18 cellular contexts compared by ENCODE assay signal in the genomic region with DNA sequence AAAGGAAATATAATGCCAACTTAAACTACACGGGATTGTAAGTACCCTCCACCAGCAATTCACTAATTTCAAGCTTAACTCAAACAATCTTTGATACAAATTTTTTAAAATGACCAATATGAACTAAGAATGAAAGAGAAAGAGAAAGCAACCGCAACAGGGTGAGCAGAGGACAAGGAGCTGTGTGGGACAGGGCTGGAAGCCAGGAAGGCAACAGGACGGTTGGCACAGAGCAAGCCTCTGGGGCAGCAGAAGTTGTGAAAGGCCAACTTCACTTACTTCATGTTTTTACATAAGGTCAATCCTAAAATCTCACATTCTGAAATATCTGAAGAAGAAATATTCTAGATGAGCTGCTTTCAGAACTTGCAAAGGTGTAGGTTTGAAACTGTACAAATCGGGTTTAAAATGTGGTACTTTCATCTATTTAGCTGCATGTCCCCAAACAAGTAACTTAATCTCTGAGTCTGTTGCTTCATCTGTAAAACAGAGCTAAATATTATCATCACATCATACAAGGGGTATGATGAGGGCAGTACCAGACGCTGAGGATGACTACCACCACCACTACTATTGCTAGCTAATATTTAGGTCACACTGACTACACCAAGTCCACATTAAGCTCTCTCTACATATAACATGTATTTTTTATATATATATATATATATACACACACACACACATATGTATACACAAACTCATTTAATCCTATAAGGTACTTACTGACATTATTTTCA.
DNase-seq lines count a peak whose midpoint lies in the region; ATAC-seq, FAIRE-seq and TF ChIP-seq lines count a peak whose summit lies in the region.
"Had no signal": no experiment of that assay in that cellular context is flagged by ENCODE, and none has a peak within 500 bp of the region (broad histone marks: within the 10 kb centered on the region; RNA-seq: fewer than 3 reads in every experiment).

No MANE protein-coding gene starts in this region.

- no peaks in the 10 kb centered on the region for H3K27me3 Mint-ChIP-seq in natural killer cell (ENCODE audit: low read depth in 2 of 2)
- H3K27me3 Mint-ChIP-seq: naive thymus-derived CD8-positive, alpha-beta T cell; stimulated activated memory B cell treated with anti-CD40 and anti-IgM and Interleukin-4, amounts not matched to agents 10 μg/mL and 1 μg/mL and 100 μg/mL, for 72 hours had no signal

- TF ChIP-seq EP300 in HepG2 (IDR thresholded peaks at IDR 0.05; ENCODE audit: low read depth in 2 of 2, low read length in 2 of 2) (no peak), HepG2 (CRISPR knock-in tag; IDR thresholded peaks at IDR 0.05; ENCODE audit: borderline replicate concordance) (no peak), GM12878 (IDR thresholded peaks at IDR 0.05; ENCODE audit: borderline replicate concordance in 1 of 2, control insufficient read depth in 1 of 2, low read depth in 2 of 2, low read length in 2 of 2) (no peak), tibial nerve (IDR thresholded peaks at IDR 0.05) (peak in 1 of 2 donors; percentile 27)

- RAD21 ChIA-PET in GM12878 (lab: Charles Lee; ENCODE audit: unreplicated experiment) = interaction anchor here (1.4 to 1.7 kb wide), 3 partner anchors 49 to 102 kb away, joined by 3 to 5 read pairs (median 4); a partner anchor contains a TSS

- TF ChIP-seq CTCF in right lobe of liver (IDR thresholded peaks at IDR 0.05) (no peak), HepG2 (CRISPR knock-in tag; IDR thresholded peaks at IDR 0.05) (no peak), GM12878 (IDR thresholded peaks at IDR 0.05 in 2 of 3, conservative IDR thresholded peaks at IDR 0.05 in 1 of 3; ENCODE audit: control insufficient read depth in 2 of 3, extremely low read depth in 1 of 3, insufficient read depth in 1 of 3, low read depth in 3 of 3, low read length in 3 of 3) (no peak), lung (IDR thresholded peaks at IDR 0.05; ENCODE audit: control extremely low read depth, extremely low read depth) (no peak), natural killer cell (IDR thresholded peaks at IDR 0.05) (no peak), tibial nerve (IDR thresholded peaks at IDR 0.05) (no peak)

- POLR2A ChIA-PET in HepG2 (lab: Yijun Ruan, JAX) (no interaction called here), GM12878 (lab: Charles Lee) (no interaction called here)

- SMC1A ChIA-PET in GM12878 (lab: Charles Lee; ENCODE audit: uncharacterized antibody, unreplicated experiment) = interaction anchor here (0.9 to 1.2 kb wide), 5 partner anchors 9 to 47 kb away, joined by 3 read pairs; no protein-coding TSS in a partner anchor

- H4K20me1 ChIP-seq in HepG2 (ENCODE audit: insufficient read depth, low read length) (no peaks in the 10 kb centered on the region), GM12878 (ENCODE audit: control insufficient read depth, insufficient read depth) (no peaks in the 10 kb centered on the region)

- no peak overlapping the region for H3K4me3 Mint-ChIP-seq in natural killer cell
- H3K4me3 Mint-ChIP-seq: stimulated activated memory B cell treated with anti-CD40 and anti-IgM and Interleukin-4, amounts not matched to agents 10 μg/mL and 1 μg/mL and 100 μg/mL, for 72 hours had no signal

- 37% methylated on average over 5 of the region's 5 CpGs for WGBS in right lobe of liver (ENCODE audit: insufficient coverage, low coverage, low lambda C conversion rate, missing lambda C conversion rate)
- 1% methylated on average over 5 of the region's 5 CpGs for WGBS in HepG2 (ENCODE audit: low lambda C conversion rate)
- WGBS in GM12878 (ENCODE audit: insufficient coverage, insufficient replicate concordance, low lambda C conversion rate, missing lambda C conversion rate) = 35% methylated on average over 5 of the region's 5 CpGs
- WGBS in lung, 2 donors = 59 to 80% methylated on average over 5 of the region's 5 CpGs
- WGBS in aorta, 2 donors = 24 to 32% methylated on average over 5 of the region's 5 CpGs
- 54 to 55% methylated on average over 5 of the region's 5 CpGs for WGBS in tibial nerve, 2 donors

- no peak overlapping the region for H2AFZ ChIP-seq in HepG2 (ENCODE audit: low read length)
- no peak overlapping the region for H2AFZ ChIP-seq in GM12878 (ENCODE audit: control insufficient read depth, low read depth, low read length)

- no peaks in the 10 kb centered on the region for H3K27me3 ChIP-seq in right lobe of liver
- peaks cover 0 to 3% of the 10 kb centered on the region in 2 experiments; a peak in 1 of 5 replicates for H3K27me3 ChIP-seq in HepG2 (ENCODE audit: control insufficient read depth in 1 of 2, insufficient read depth in 2 of 2, low read length in 2 of 2)
- H3K27me3 ChIP-seq in GM12878 (replicated peaks in 1 of 2; ENCODE audit: control insufficient read depth in 2 of 2, insufficient read depth in 2 of 2, low read length in 1 of 2) = no peaks in the 10 kb centered on the region
- no peaks in the 10 kb centered on the region for H3K27me3 ChIP-seq in lung (ENCODE audit: control insufficient read depth, insufficient read depth)
- H3K27me3 ChIP-seq in aorta (ENCODE audit: control insufficient read depth in 1 of 2, insufficient read depth in 2 of 2, low read length in 1 of 2) = no peaks in the 10 kb centered on the region
- H3K27me3 ChIP-seq in tibial nerve = no peaks in the 10 kb centered on the region
- H3K27me3 ChIP-seq: heart right ventricle had no signal

- CTCF ChIA-PET in HepG2 (lab: Yijun Ruan, JAX; ENCODE audit: low intra/inter-chr PET ratio, low total read pairs) (no interaction called here), GM12878 (lab: Yijun Ruan, JAX) (interaction anchor here (0.6 to 1.6 kb wide), 3 partner anchors 12 to 60 kb away, joined by 3 to 6 read pairs (median 3); no protein-coding TSS in a partner anchor)

- H3K27ac Mint-ChIP-seq in natural killer cell = no peak overlapping the region
- H3K27ac Mint-ChIP-seq: activated naive CD4-positive, alpha-beta T cell treated with anti-CD3 and anti-CD28 coated beads, Interleukin-2, amount 50 U/mL, for 72 hours; naive thymus-derived CD8-positive, alpha-beta T cell; stimulated activated memory B cell treated with anti-CD40 and anti-IgM and Interleukin-4, amounts not matched to agents 10 μg/mL and 1 μg/mL and 100 μg/mL, for 72 hours had no signal

- no peak overlapping the region for H3K27ac ChIP-seq in right lobe of liver
- H3K27ac ChIP-seq in HepG2 (ENCODE audit: extremely low read length, insufficient read depth, low read length) = no peak overlapping the region
- no peak overlapping the region for H3K27ac ChIP-seq in GM12878 (ENCODE audit: control insufficient read depth, insufficient read depth)
- H3K27ac ChIP-seq in lung (ENCODE audit: low read depth in 1 of 2, low read length in 1 of 2) = no peak overlapping the region
- H3K27ac ChIP-seq in aorta (ENCODE audit: low read depth in 1 of 2, low read length in 2 of 2) = no peak overlapping the region
- H3K27ac ChIP-seq in tibial nerve = peak overlapping the region in 1 of 4 donors; percentile 57
- H3K27ac ChIP-seq: heart right ventricle had no signal

- H3K36me3 Mint-ChIP-seq in natural killer cell = no peaks in the 10 kb centered on the region
- H3K36me3 Mint-ChIP-seq: activated naive CD4-positive, alpha-beta T cell treated with anti-CD3 and anti-CD28 coated beads, Interleukin-2, amount 50 U/mL, for 72 hours; stimulated activated memory B cell treated with anti-CD40 and anti-IgM and Interleukin-4, amounts not matched to agents 10 μg/mL and 1 μg/mL and 100 μg/mL, for 72 hours had no signal

- peak; percentile 36 to 54 (median 50) for DNase-seq in right lobe of liver
- no peak for DNase-seq in HepG2 (ENCODE audit: low spot score)
- no peak for DNase-seq in GM12878 (ENCODE audit: low read depth, low spot score)
- DNase-seq in lung (ENCODE audit: low spot score) = peak; percentile 30
- peak; percentile 54 to 68 for DNase-seq in aorta
- no peak for DNase-seq in natural killer cell
- DNase-seq in D341Med (ENCODE audit: low spot score) = no peak
- DNase-seq in tibial nerve (ENCODE audit: low spot score in 2 of 2) = no peak
- DNase-seq: activated CD4-positive, alpha-beta T cell treated with anti-CD3 and anti-CD28 coated beads for 1 hour; DMS 273 treated with DMSO at 0.1 percent for 48 hours; Kasumi-1; naive thymus-derived CD8-positive, alpha-beta T cell; NCI-H2029; NCI-H524 had no signal

- no peak overlapping the region for H3K9ac ChIP-seq in HepG2 (ENCODE audit: insufficient read depth, low read depth, low read length)
- H3K9ac ChIP-seq in GM12878 (ENCODE audit: control insufficient read depth, insufficient read depth, low read length) = no peak overlapping the region

- H3K36me3 ChIP-seq in right lobe of liver (no peaks in the 10 kb centered on the region), HepG2 (replicated peaks in 1 of 2; ENCODE audit: control insufficient read depth in 1 of 2, insufficient read depth in 2 of 2, low read length in 2 of 2) (no peaks in the 10 kb centered on the region), GM12878 (ENCODE audit: control insufficient read depth in 2 of 2, insufficient read depth in 2 of 2, low read length in 1 of 2) (no peaks in the 10 kb centered on the region), lung (ENCODE audit: control insufficient read depth in 2 of 2, insufficient read depth in 2 of 2, low read length in 2 of 2) (no peaks in the 10 kb centered on the region), aorta (ENCODE audit: control insufficient read depth in 1 of 2, insufficient read depth in 2 of 2, low read length in 1 of 2) (no peaks in the 10 kb centered on the region), tibial nerve (no peaks in the 10 kb centered on the region)
- H3K36me3 ChIP-seq: heart right ventricle had no signal

- TF ChIP-seq POLR2A in right lobe of liver (IDR thresholded peaks at IDR 0.05) (no peak), HepG2 (IDR thresholded peaks at IDR 0.05; ENCODE audit: insufficient read depth in 1 of 2, low read depth in 2 of 2, low read length in 2 of 2) (no peak), GM12878 (IDR thresholded peaks at IDR 0.05; ENCODE audit: low read depth, low read length) (no peak), tibial nerve (IDR thresholded peaks at IDR 0.05) (no peak)

- H3K4me3 ChIP-seq in right lobe of liver (no peak overlapping the region), HepG2 (replicated peaks in 1 of 3; ENCODE audit: insufficient read depth in 1 of 3, low read depth in 2 of 3, low read length in 3 of 3) (no peak overlapping the region), GM12878 (no peak overlapping the region), lung (no peak overlapping the region), aorta (ENCODE audit: low read length in 2 of 2) (peak overlapping the region; percentile 36 to 59), tibial nerve (peak overlapping the region in 1 of 4 donors; percentile 29)

- intact Hi-C loops in right lobe of liver (cut with DNase I) = no loop called here
- intact Hi-C loops in HepG2 (cut with micrococcal nuclease; ENCODE audit: unreplicated experiment) = no loop called here
- intact Hi-C loops in GM12878 (cut with micrococcal nuclease; ENCODE audit: unreplicated experiment) = no loop called here
- intact Hi-C loops in aorta (cut with DNase I) = no loop called here
- intact Hi-C loops in natural killer cell (cut with micrococcal nuclease) = no loop called here

- H3K9me3 ChIP-seq in right lobe of liver = no peaks in the 10 kb centered on the region
- no peaks in the 10 kb centered on the region for H3K9me3 ChIP-seq in HepG2 (ENCODE audit: low read length)
- H3K9me3 ChIP-seq in GM12878 (replicated peaks; ENCODE audit: control insufficient read depth, insufficient read depth, low read length) = no peaks in the 10 kb centered on the region
- no peaks in the 10 kb centered on the region for H3K9me3 ChIP-seq in lung (ENCODE audit: control insufficient read depth in 2 of 2, insufficient read depth in 1 of 2, low read length in 1 of 2)
- H3K9me3 ChIP-seq in aorta (ENCODE audit: control insufficient read depth, low read length) = no peaks in the 10 kb centered on the region
- no peaks in the 10 kb centered on the region for H3K9me3 ChIP-seq in tibial nerve
- H3K9me3 ChIP-seq: heart right ventricle had no signal

- no peaks in the 10 kb centered on the region for H3K9me3 Mint-ChIP-seq in natural killer cell
- H3K9me3 Mint-ChIP-seq: activated naive CD4-positive, alpha-beta T cell treated with anti-CD3 and anti-CD28 coated beads, Interleukin-2, amount 50 U/mL, for 72 hours; naive thymus-derived CD8-positive, alpha-beta T cell; stimulated activated memory B cell treated with anti-CD40 and anti-IgM and Interleukin-4, amounts not matched to agents 10 μg/mL and 1 μg/mL and 100 μg/mL, for 72 hours had no signal

- in situ Hi-C loops in HepG2 (cut with HindIII; ENCODE audit: extremely low pct_ligation_motif_present, low pct_unique_long_range_greater_than_20kb) = no loop called here
- in situ Hi-C loops in GM12878 (cut with MboI) = no loop called here

- ATAC-seq in right lobe of liver (peak; percentile 73 to 80 (median 74)), HepG2 (no peak), GM12878 (peak; percentile 56), lung (ENCODE audit: insufficient read depth, low FRiP score) (no peak), aorta (ENCODE audit: low FRiP score) (no peak), natural killer cell (no peak)
- ATAC-seq: activated naive CD4-positive, alpha-beta T cell treated with anti-CD3 and anti-CD28 coated beads, Interleukin-2, amount 50 U/mL, for 72 hours; naive thymus-derived CD8-positive, alpha-beta T cell; stimulated activated memory B cell treated with anti-CD40 and anti-IgM and Interleukin-4, amounts not matched to agents 10 μg/mL and 1 μg/mL and 100 μg/mL, for 72 hours had no signal

- TF ChIP-seq RAD21 in HepG2 (CRISPR knock-in tag; IDR thresholded peaks at IDR 0.05) = no peak
- TF ChIP-seq RAD21 in GM12878 (IDR thresholded peaks at IDR 0.05; ENCODE audit: insufficient read depth, low read depth, low read length) = no peak

- H3K4me2 ChIP-seq in HepG2 (ENCODE audit: low read depth, low read length) = no peak overlapping the region
- H3K4me2 ChIP-seq in GM12878 (ENCODE audit: control insufficient read depth, insufficient read depth) = no peak overlapping the region

- no peaks in the 10 kb centered on the region for H3K79me2 ChIP-seq in HepG2 (ENCODE audit: insufficient read depth, low read length)
- no peaks in the 10 kb centered on the region for H3K79me2 ChIP-seq in GM12878 (ENCODE audit: control insufficient read depth, insufficient read depth, low read length)

- BruUV-seq in HepG2 (replicated peaks; lab: Mats Ljungman, UMichigan) (no TSS peak), GM12878 (replicated peaks; lab: Mats Ljungman, UMichigan) (no TSS peak)

- H3K4me1 Mint-ChIP-seq in natural killer cell = no peaks in the 10 kb centered on the region
- H3K4me1 Mint-ChIP-seq: stimulated activated memory B cell treated with anti-CD40 and anti-IgM and Interleukin-4, amounts not matched to agents 10 μg/mL and 1 μg/mL and 100 μg/mL, for 72 hours had no signal

- FAIRE-seq in HepG2 (lab: Jason Lieb, UNC) (no peak), GM12878 (lab: Jason Lieb, UNC) (no peak)
- FAIRE-seq: RCC 7860 had no signal

- H3K4me1 ChIP-seq in right lobe of liver (no peaks in the 10 kb centered on the region), HepG2 (ENCODE audit: insufficient read depth, low read length) (no peaks in the 10 kb centered on the region), GM12878 (ENCODE audit: control insufficient read depth, insufficient read depth, low read length) (no peaks in the 10 kb centered on the region), lung (ENCODE audit: control insufficient read depth in 2 of 2, insufficient read depth in 2 of 2, low read length in 2 of 2) (no peaks in the 10 kb centered on the region), aorta (ENCODE audit: control insufficient read depth in 1 of 2, insufficient read depth in 2 of 2, low read length in 2 of 2) (no peaks in the 10 kb centered on the region), tibial nerve (no peaks in the 10 kb centered on the region)

Comparison
In these comparisons a context has a peak if more than half of its experiments do, and no peak if none do; other contexts are left out.
1. ATAC-seq: peak in right lobe of liver (4 of 4) and GM12878 (single experiment); none in HepG2 (single experiment), lung (single experiment), aorta (single experiment) and natural killer cell (0 of 3).
2. DNase-seq: peak in right lobe of liver (3 of 3), lung (single experiment) and aorta (2 of 2); none in HepG2 (single experiment), GM12878 (single experiment), natural killer cell (single experiment), D341Med (single experiment) and tibial nerve (0 of 2).
3. H3K4me3 ChIP-seq: peak in aorta (2 of 2); none in right lobe of liver (0 of 3), HepG2 (0 of 3), GM12878 (single experiment) and lung (single experiment).